ENCODE assay signal across 2 cellular contexts in the genomic region with DNA sequence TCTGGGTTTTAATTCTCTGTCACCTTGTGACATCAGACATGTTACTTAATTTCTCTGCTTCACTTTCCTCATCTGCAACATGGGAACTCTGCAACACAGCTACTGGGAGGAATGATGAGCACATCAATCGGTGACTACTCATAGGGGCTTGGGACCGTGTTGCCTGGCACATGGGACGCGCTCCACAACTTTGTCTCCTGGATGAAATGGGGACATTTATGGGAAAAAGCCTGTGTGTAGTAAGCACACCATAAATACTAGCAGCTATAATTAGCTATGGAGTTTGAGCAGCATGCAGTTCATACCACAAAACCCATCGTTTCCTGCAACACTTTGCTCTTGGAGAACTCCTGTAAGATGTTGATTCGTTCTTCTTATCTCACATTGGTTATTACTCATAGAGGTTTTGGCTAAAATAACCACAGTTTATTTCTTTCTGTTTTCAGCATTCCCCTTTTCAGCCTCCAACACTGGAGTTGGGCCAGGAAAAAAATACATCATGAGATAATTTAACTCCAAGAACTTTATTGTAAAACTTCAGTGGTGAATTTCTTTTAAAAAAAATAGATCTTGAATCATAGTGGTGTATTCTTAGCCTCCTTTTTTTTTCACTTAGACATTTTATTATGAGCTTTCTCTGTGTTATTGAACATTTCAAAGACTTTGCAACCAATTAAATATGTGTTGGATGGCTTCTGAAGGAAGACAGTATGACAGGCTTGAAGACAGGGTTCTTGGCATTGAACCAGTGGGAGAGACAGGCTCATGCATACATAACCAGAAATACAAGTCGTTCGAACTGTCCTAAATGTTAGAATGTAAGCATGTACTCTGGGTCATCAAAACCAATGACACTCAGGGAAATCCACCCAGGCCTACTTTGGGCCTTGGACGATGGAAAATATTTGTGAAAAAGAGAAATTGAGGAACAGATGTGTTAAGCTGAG.
TF ChIP-seq lines count a peak whose summit lies in the region.

No MANE protein-coding gene starts in this region.

TF ChIP-seq in liver, 16 proteins besides CTCF, POLR2A, EP300 and RAD21 (continued from another document):
- no peak for TF ChIP-seq FOXA1 (IDR thresholded peaks at IDR 0.05)
- TF ChIP-seq GABPA (IDR thresholded peaks at IDR 0.05 in 1 of 2, conservative IDR thresholded peaks at IDR 0.05 in 1 of 2), result no peak
- TF ChIP-seq SP1 (IDR thresholded peaks at IDR 0.05), result no peak
- no peak for TF ChIP-seq NR2F2 (IDR thresholded peaks at IDR 0.05)
- no peak for TF ChIP-seq ZBTB33 (IDR thresholded peaks at IDR 0.05)
- no peak for TF ChIP-seq FOXA2 (IDR thresholded peaks at IDR 0.05)
TF ChIP-seq in liver: peak in this region for 0.

TF ChIP-seq in HepG2, 621 proteins besides CTCF, POLR2A, EP300 and RAD21 (continued from another document):
- TF ChIP-seq RBAK (CRISPR knock-in tag; IDR thresholded peaks at IDR 0.05) (no peak), ZNF567 (CRISPR knock-in tag; IDR thresholded peaks at IDR 0.05; ENCODE audit: borderline replicate concordance) (no peak), REXO4 (CRISPR knock-in tag; IDR thresholded peaks at IDR 0.05; ENCODE audit: borderline replicate concordance) (no peak), ETV5 (CRISPR knock-in tag; IDR thresholded peaks at IDR 0.05; ENCODE audit: borderline replicate concordance) (no peak), RNF2 (conservative IDR thresholded peaks at IDR 0.05; ENCODE audit: low read depth) (no peak), THAP11 (CRISPR knock-in tag; IDR thresholded peaks at IDR 0.05) (no peak)
TF ChIP-seq in HepG2: peak in this region for 0.
